In genomic region chr12:109553929-109554500, GRCh38 we compare ENCODE assay signal across 18 cellular contexts. TPM values are rescaled to one million over a fixed set of nuclear protein-coding genes. Genes with fewer than 3 reads are reported as not detected.
DNase-seq lines count a peak whose midpoint lies in the region; ATAC-seq and TF ChIP-seq lines count a peak whose summit lies in the region.
"Had no signal": no experiment of that assay in that cellular context is flagged by ENCODE, and none has a peak within 500 bp of the region (broad histone marks: within the 10 kb centered on the region; RNA-seq: fewer than 3 reads in every experiment).

No MANE protein-coding gene starts in this region.

- no peak for TF ChIP-seq CTCF in RWPE2 (IDR thresholded peaks at IDR 0.05; ENCODE audit: poor library complexity, severe bottlenecking)

- DNase-seq in AG20443 (ENCODE audit: low spot score): peak; percentile 28
- peak; percentile 22 for DNase-seq in GM03348 (ENCODE audit: low spot score)
- no peak for DNase-seq in RWPE2 (ENCODE audit: low spot score)
- no peak for DNase-seq in left lobe of liver (ENCODE audit: low spot score)
- DNase-seq in NCI-H1105 treated with DMSO at 0.1 percent for 48 hours (lab: John Stamatoyannopoulos, UW): no peak
- DNase-seq in ACHN: no peak
- DNase-seq: GDM1, GOT3, KG1, NCI-H1436, NCI-H2081, NCI-H510A, SHP77, T-cell, T1000 had no signal

- H3K27me3 ChIP-seq in RWPE2 (ENCODE audit: insufficient read depth, poor library complexity, severe bottlenecking): peaks cover 25% of the 10 kb centered on the region

- H3K9me3 ChIP-seq in RWPE2 (ENCODE audit: severe bottlenecking): no peaks in the 10 kb centered on the region

- H3K36me3 ChIP-seq in RWPE2 (ENCODE audit: low read depth): no peaks in the 10 kb centered on the region

- no peak overlapping the region for H3K27ac ChIP-seq in RWPE2 (ENCODE audit: poor library complexity, severe bottlenecking)
- H3K27ac ChIP-seq: SK-N-MC had no signal

- H3K4me3 ChIP-seq in RWPE2 (ENCODE audit: severe bottlenecking): no peak overlapping the region
- H3K4me3 ChIP-seq: SK-N-MC had no signal

- ATAC-seq in RWPE2 (ENCODE audit: low read depth) (peak; percentile 53), left lobe of liver (peak; percentile 12), HG03565 (IDR thresholded peaks at IDR 0.05; ENCODE audit: unreplicated experiment) (no peak)
- ATAC-seq: HCT116, T-cell had no signal

- in situ Hi-C loops in ACHN (cut with HindIII; ENCODE audit: low pct_ligation_motif_present, low pct_unique_long_range_greater_than_20kb, low sequenced_read_pairs): no loop called here

- no peaks in the 10 kb centered on the region for H3K4me1 ChIP-seq in RWPE2 (ENCODE audit: insufficient read depth, poor library complexity, severe bottlenecking)

RNA-seq across cellular contexts. Expression of gene MMAB, which starts 19.3 kb away (rescaled TPM):
- total RNA-seq in left lobe of liver: 41.1 TPM

RNA-seq across cellular contexts. Expression of gene MVK, which starts 19.6 kb away (rescaled TPM):
- 16.5 TPM for total RNA-seq in left lobe of liver

Comparison
In these comparisons a context has a peak if more than half of its experiments do, and no peak if none do; other contexts are left out.
1. DNase-seq: peak in AG20443 (single experiment) and GM03348 (single experiment); none in RWPE2 (single experiment), left lobe of liver (single experiment), NCI-H1105 treated with DMSO at 0.1 percent for 48 hours (single experiment) and ACHN (single experiment).